In the genomic region with DNA sequence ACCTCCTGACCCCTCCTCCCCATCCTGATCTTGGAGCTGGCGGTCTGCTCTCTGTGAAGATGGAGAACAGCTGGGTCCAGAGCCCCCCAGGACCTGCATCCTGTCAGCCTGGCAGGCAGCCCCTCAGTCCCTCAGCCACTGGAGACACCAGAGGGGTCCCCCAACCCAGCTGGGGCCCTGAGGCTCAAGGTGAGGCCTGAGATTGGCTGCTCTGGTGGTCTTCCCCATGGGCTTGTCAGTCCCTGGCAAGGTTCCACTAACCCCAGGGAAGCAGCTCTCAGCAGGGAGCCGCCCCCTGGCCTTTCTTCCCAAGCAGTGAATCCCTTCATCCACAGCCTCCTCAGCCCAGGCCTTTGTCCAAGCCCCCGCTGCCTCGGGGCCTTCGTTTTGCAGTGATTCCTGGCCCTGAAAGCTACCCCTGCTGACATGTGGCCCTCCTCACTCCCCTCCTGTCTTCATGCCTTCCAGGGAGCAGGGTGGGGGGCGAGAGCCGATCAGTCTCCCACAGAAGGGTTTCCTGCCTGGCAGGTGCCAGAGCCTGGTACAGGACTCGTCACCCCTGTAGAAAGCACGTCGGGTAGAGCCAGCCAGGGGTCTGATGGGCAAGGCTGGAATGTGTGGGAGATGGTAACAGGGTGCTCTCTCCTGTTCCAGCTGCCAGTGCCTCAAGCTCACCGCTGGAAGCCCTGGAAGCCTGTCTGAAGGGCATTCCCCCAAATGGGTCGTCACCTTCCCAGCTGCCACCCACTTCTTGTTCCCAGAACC, we compare ENCODE assay signal across 17 cellular contexts. TPM values are rescaled to one million over a fixed set of nuclear protein-coding genes. Genes with fewer than 3 reads are reported as not detected.
DNase-seq lines count a peak whose midpoint lies in the region; ATAC-seq, FAIRE-seq and TF ChIP-seq lines count a peak whose summit lies in the region.
"Had no signal": no experiment of that assay in that cellular context is flagged by ENCODE, and none has a peak within 500 bp of the region (broad histone marks: within the 10 kb centered on the region; RNA-seq: fewer than 3 reads in every experiment).

No MANE protein-coding gene starts in this region.

- peaks cover 26 to 54% of the 10 kb centered on the region in 2 donors for H3K36me3 Mint-ChIP-seq in CD14-positive monocyte
- peaks cover 19% of the 10 kb centered on the region for H3K36me3 Mint-ChIP-seq in activated CD4-positive, alpha-beta T cell treated with anti-CD3 and anti-CD28 coated beads for 36 hours (ENCODE audit: low read depth)

- H3K9me3 ChIP-seq in K562 (replicated peaks; ENCODE audit: control insufficient read depth, insufficient read depth, low read depth, low read length) (no peaks in the 10 kb centered on the region), spleen (no peaks in the 10 kb centered on the region)
- H3K9me3 ChIP-seq: Peyer's patch had no signal

- H3K27me3 Mint-ChIP-seq in CD14-positive monocyte (ENCODE audit: low read depth in 3 of 3): peaks cover 0 to 2% (median 0%) of the 10 kb centered on the region in 3 donors
- H3K27me3 Mint-ChIP-seq in activated CD4-positive, alpha-beta T cell treated with anti-CD3 and anti-CD28 coated beads for 36 hours: no peaks in the 10 kb centered on the region

- TF ChIP-seq EP300 in K562 (IDR thresholded peaks at IDR 0.05; ENCODE audit: low read length): no peak

- H3K27ac ChIP-seq in K562 (ENCODE audit: extremely low read depth, low read depth, low read length) (no peak overlapping the region), spleen (peak overlapping the region in 2 of 8 donors; percentile 24 to 30)
- H3K27ac ChIP-seq: C4-2B, Peyer's patch had no signal

- no peak overlapping the region for H2AFZ ChIP-seq in K562 (ENCODE audit: low read depth, low read length)

- no peak for TF ChIP-seq RAD21 in K562 (CRISPR knock-in tag; conservative IDR thresholded peaks at IDR 0.05 in 1 of 2, IDR thresholded peaks at IDR 0.05 in 1 of 2)

- ATAC-seq in K562 (no peak), GM21367 (IDR thresholded peaks at IDR 0.05; ENCODE audit: unreplicated experiment) (no peak), GM19463 (IDR thresholded peaks at IDR 0.05; ENCODE audit: unreplicated experiment) (no peak)
- no peak for ATAC-seq in activated CD4-positive, alpha-beta T cell treated with anti-CD3 and anti-CD28 coated beads for 36 hours

- peak overlapping the region in 1 of 2 experiments; percentile 3; a peak in 1 of 4 replicates for H3K9ac ChIP-seq in K562 (ENCODE audit: insufficient read depth in 1 of 2, low read depth in 2 of 2, low read length in 2 of 2)

- 86% methylated on average over 11 of the region's 12 CpGs for WGBS in K562 (ENCODE audit: insufficient coverage, low coverage, missing lambda C conversion rate)
- WGBS in spleen, 5 donors: 76 to 92% (median 91%) methylated on average over 11 to 12 of the region's 12 CpGs

- H3K9me3 Mint-ChIP-seq in CD14-positive monocyte: peaks cover 0 to 2% (median 0%) of the 10 kb centered on the region in 7 donors
- H3K9me3 Mint-ChIP-seq in activated CD4-positive, alpha-beta T cell treated with anti-CD3 and anti-CD28 coated beads for 36 hours (ENCODE audit: low read depth): no peaks in the 10 kb centered on the region

- H3K36me3 ChIP-seq in K562 (ENCODE audit: control insufficient read depth, insufficient read depth, low read length) (peaks cover 95% of the 10 kb centered on the region; the same call in 2 of the 3 replicates), spleen (peaks cover 0 to 100% (median 79%) of the 10 kb centered on the region in 6 donors)

- H3K27me3 ChIP-seq in K562 (ENCODE audit: control insufficient read depth in 2 of 2, insufficient read depth in 2 of 2, low read length in 2 of 2) (no peaks in the 10 kb centered on the region), spleen (replicated peaks in 1 of 7) (no peaks in the 10 kb centered on the region)
- H3K27me3 ChIP-seq: Peyer's patch had no signal

- peaks cover 3% of the 10 kb centered on the region for H3K9me1 ChIP-seq in K562 (ENCODE audit: control insufficient read depth, insufficient read depth, low read length)

- peak overlapping the region; percentile 43 to 67 for H3K4me3 Mint-ChIP-seq in CD14-positive monocyte
- no peak overlapping the region for H3K4me3 Mint-ChIP-seq in activated CD4-positive, alpha-beta T cell treated with anti-CD3 and anti-CD28 coated beads for 36 hours

- intact Hi-C loops in CD14-positive monocyte (cut with micrococcal nuclease): no loop called here
- intact Hi-C loops in K562 (cut with micrococcal nuclease): no loop called here
- intact Hi-C loops in spleen (cut with DNase I; ENCODE audit: low total_unique reads): no loop called here
- intact Hi-C loops in activated CD4-positive, alpha-beta T cell treated with anti-CD3 and anti-CD28 coated beads for 36 hours (cut with DNase I, micrococcal nuclease): no loop called here

- H3K4me1 Mint-ChIP-seq in CD14-positive monocyte: peaks cover 21% of the 10 kb centered on the region
- no peaks in the 10 kb centered on the region for H3K4me1 Mint-ChIP-seq in activated CD4-positive, alpha-beta T cell treated with anti-CD3 and anti-CD28 coated beads for 36 hours

- TF ChIP-seq CTCF in CD14-positive monocyte (IDR thresholded peaks at IDR 0.05) (no peak), K562 (IDR thresholded peaks at IDR 0.05 in 2 of 3, conservative IDR thresholded peaks at IDR 0.05 in 1 of 3; ENCODE audit: insufficient read depth in 2 of 3, low read depth in 1 of 3, low read length in 3 of 3) (no peak), spleen (IDR thresholded peaks at IDR 0.05 in 8 of 11, conservative IDR thresholded peaks at IDR 0.05 in 3 of 11) (no peak)

- CTCF ChIA-PET in K562 (lab: Yijun Ruan, JAX; ENCODE audit: low intra/inter-chr PET ratio): no interaction called here
- CTCF ChIA-PET in activated CD4-positive, alpha-beta T cell treated with anti-CD3 and anti-CD28 coated beads for 36 hours (lab: Charles Lee): interaction anchor here (1.2 kb wide), 1 partner anchor 17 kb away, joined by 4 read pairs; no protein-coding TSS in a partner anchor

- H3K4me1 ChIP-seq in K562 (replicated peaks in 1 of 2; ENCODE audit: control insufficient read depth in 2 of 2, insufficient read depth in 2 of 2, low read length in 2 of 2) (peaks cover 10 to 32% of the 10 kb centered on the region in 2 experiments; a peak in 4 of 5 replicates), spleen (peaks cover 0 to 7% (median 0%) of the 10 kb centered on the region in 6 donors)
- H3K4me1 ChIP-seq: Peyer's patch had no signal

- TF ChIP-seq POLR2A in K562 (conservative IDR thresholded peaks at IDR 0.05) (no peak), spleen (IDR thresholded peaks at IDR 0.05) (no peak)

- no peak overlapping the region for H3K4me3 ChIP-seq in K562
- H3K4me3 ChIP-seq in spleen: peak overlapping the region in 1 of 8 donors; percentile 2
- H3K4me3 ChIP-seq: Peyer's patch had no signal

- H3K27ac Mint-ChIP-seq in CD14-positive monocyte: peak overlapping the region; percentile 12 to 73 (median 63)
- H3K27ac Mint-ChIP-seq in activated CD4-positive, alpha-beta T cell treated with anti-CD3 and anti-CD28 coated beads for 36 hours: no peak overlapping the region

- no peak overlapping the region for H3K4me2 ChIP-seq in K562 (ENCODE audit: insufficient read depth, low read length)

- DNase-seq in CD14-positive monocyte (ENCODE audit: low spot score): no peak
- no peak for DNase-seq in K562 (ENCODE audit: extremely low read depth in 1 of 4, low spot score in 3 of 4)
- peak; percentile 69 for DNase-seq in mesenteric fat pad (ENCODE audit: low spot score)
- DNase-seq in spleen: peak; percentile 71
- DNase-seq in activated CD4-positive, alpha-beta T cell treated with anti-CD3 and anti-CD28 coated beads for 36 hours: no peak
- DNase-seq in DMS 273 (lab: John Stamatoyannopoulos, UW; ENCODE audit: unreplicated experiment): no peak
- DNase-seq: DMS79 treated with DMSO at 0.1 percent for 48 hours; NCI-H1105; NCI-H2081; NCI-H510A; NCI-H748 treated with DMSO at 0.1 percent for 48 hours; NK-92 treated with Interleukin-12 subunit alpha and Interleukin-12 subunit beta, amount 100 ng/mL, for 24 hours had no signal

- no peak for FAIRE-seq in K562 (lab: Jason Lieb, UNC)
- FAIRE-seq: H54 had no signal

- H4K20me1 ChIP-seq in K562 (replicated peaks; ENCODE audit: control insufficient read depth, insufficient read depth, low read length): peaks cover 14% of the 10 kb centered on the region

- POLR2A ChIA-PET in K562 (lab: Yijun Ruan, JAX): interaction anchor here (0.6 to 4.9 kb wide), 8 partner anchors 7 to 86 kb away, joined by 3 to 27 read pairs (median 3); no protein-coding TSS in a partner anchor
- POLR2A ChIA-PET in activated CD4-positive, alpha-beta T cell treated with anti-CD3 and anti-CD28 coated beads for 36 hours (lab: Charles Lee): no interaction called here

- in situ Hi-C loops in K562 (cut with MboI): no loop called here

- BruUV-seq in K562 (replicated peaks; lab: Mats Ljungman, UMichigan): no TSS peak

- H3K79me2 ChIP-seq in K562 (ENCODE audit: control insufficient read depth, insufficient read depth, low read length): no peaks in the 10 kb centered on the region; the same call in 2 of the 3 replicates

TF ChIP-seq in K562, 482 proteins besides CTCF, POLR2A, EP300 and RAD21 (continues in another document):
- TF ChIP-seq RBFOX2 (IDR thresholded peaks at IDR 0.05; ENCODE audit: low read depth, low read length) (peak; percentile 32; the same call in 1 of the 2 replicates), ZNF76 (CRISPR knock-in tag; IDR thresholded peaks at IDR 0.05; ENCODE audit: borderline replicate concordance) (no peak)

RNA-seq across cellular contexts. Expression of gene ZNF467, which starts 48.5 kb away (rescaled TPM):
- polyA plus RNA-seq in CD14-positive monocyte (10 to 100 TPM; 43.4 to 52.8 TPM), K562 (2011; rRNA removed) (2.4 and 3.9 TPM in 2 replicates), K562 (2014; fragmentation: Illumina TruSeq; extraction: Trizol) (1.7 and 3.2 TPM in 2 replicates), K562 (2014; fragmentation: Nextera tagmentation; extraction: Ambion mirVana) (under 1 TPM; 0.32 to 0.42 TPM), K562 (2014; rRNA removed) (6.6 and 8.3 TPM in 2 replicates), spleen (10 to 100 TPM in 2 of 3 donors, 1 to 10 TPM in 1; 6.0 to 15.2 (median 12.8) TPM)
- 3.6 and 10.3 TPM in 2 replicates for total RNA-seq in K562 (2011; cell fraction: chromatin; rRNA removed; ENCODE audit: low replicate concordance)
- 7.6 and 11.7 TPM in 2 replicates for total RNA-seq in K562 (2011; cell fraction: nucleolus; rRNA removed)
- 5.1 and 5.6 TPM in 2 replicates for total RNA-seq in K562 (2011; cell fraction: nucleoplasm; rRNA removed)
- total RNA-seq in K562 (2014; rRNA removed) (2.8 and 4.6 TPM in 2 replicates), K562 (2014; rRNA removed; fragmentation: Illumina TruSeq; extraction: Trizol) (0.80 and 1.3 TPM in 2 replicates), K562 (2015; rRNA removed; fragmentation: Illumina TruSeq; extraction: Trizol) (1.6 and 2.0 TPM in 2 replicates), K562 (2021) (14.2 and 16.2 TPM in 2 replicates), mesenteric fat pad (11.5 TPM), spleen (10 to 100 TPM; 25.5 to 48.5 (median 37.6) TPM)
- polyA plus RNA-seq in K562 (2011; cell fraction: cytosol; rRNA removed): 3.2 and 8.5 TPM in 2 replicates
- 17.0 and 31.8 TPM in 2 replicates for polyA plus RNA-seq in K562 (2011; cell fraction: nucleus; rRNA removed)
- polyA plus RNA-seq in K562 (2012): 15.3 and 17.0 TPM in 2 replicates
- polyA minus RNA-seq in K562 (2011; rRNA and poly(A)+ RNA removed): 0.60 and 1.1 TPM in 2 replicates
- 7.6 and 15.2 TPM in 2 replicates for polyA minus RNA-seq in K562 (2011; cell fraction: cytosol; rRNA and poly(A)+ RNA removed)
- 3.4 and 4.0 TPM in 2 replicates for polyA minus RNA-seq in K562 (2011; cell fraction: nucleus; rRNA and poly(A)+ RNA removed)
- total RNA-seq in activated CD4-positive, alpha-beta T cell treated with anti-CD3 and anti-CD28 coated beads for 36 hours: under 1 TPM; 0.23 to 0.25 TPM

Comparison
In these comparisons a context has a peak if more than half of its experiments do, and no peak if none do; other contexts are left out.
1. DNase-seq: peak in mesenteric fat pad (single experiment) and spleen (single experiment); none in CD14-positive monocyte (single experiment), K562 (0 of 4), activated CD4-positive, alpha-beta T cell treated with anti-CD3 and anti-CD28 coated beads for 36 hours (single experiment) and DMS 273 (single experiment).